ENCODE assay signal across 16 cellular contexts in genomic region chr3:42732196-42732828, GRCh38. TPM values are rescaled to one million over a fixed set of nuclear protein-coding genes. Genes with fewer than 3 reads are reported as not detected.
DNase-seq lines count a peak whose midpoint lies in the region; ATAC-seq and TF ChIP-seq lines count a peak whose summit lies in the region.
"Had no signal": no experiment of that assay in that cellular context is flagged by ENCODE, and none has a peak within 500 bp of the region (broad histone marks: within the 10 kb centered on the region; RNA-seq: fewer than 3 reads in every experiment).

No MANE protein-coding gene starts in this region.

- no peaks in the 10 kb centered on the region for H3K9me3 ChIP-seq in SJCRH30 (replicated peaks)
- no peaks in the 10 kb centered on the region for H3K9me3 ChIP-seq in mesodermal cell (ENCODE audit: control insufficient read depth, low read length)
- H3K9me3 ChIP-seq: BLaER1 had no signal

- no peaks in the 10 kb centered on the region for H3K36me3 ChIP-seq in SJCRH30
- H3K36me3 ChIP-seq in mesodermal cell (ENCODE audit: control insufficient read depth, insufficient read depth, low read length): no peaks in the 10 kb centered on the region
- H3K36me3 ChIP-seq: BLaER1 had no signal

- WGBS in mesodermal cell (ENCODE audit: insufficient coverage in 2 of 2), 2 experiments: 56 to 57% methylated on average over 3 to 4 of the region's 4 CpGs

- H3K27me3 ChIP-seq in SJCRH30 (no peaks in the 10 kb centered on the region), dorsolateral prefrontal cortex (no peaks in the 10 kb centered on the region)
- H3K27me3 ChIP-seq: BLaER1 had no signal

- TF ChIP-seq CTCF in dorsolateral prefrontal cortex (IDR thresholded peaks at IDR 0.05 in 54 of 56, conservative IDR thresholded peaks at IDR 0.05 in 2 of 56; ENCODE audit: low read depth in 1 of 56, partially characterized antibody in 56 of 56): peak in 2 of 56 donors; percentile 5 to 11

- H3K4me3 ChIP-seq in SJCRH30 (no peak overlapping the region), dorsolateral prefrontal cortex (peak overlapping the region in 15 of 59 donors; percentile 0 to 47 (median 31)), mesodermal cell (ENCODE audit: extremely low read depth, insufficient read depth, low read length, poor library complexity, severe bottlenecking) (no peak overlapping the region)
- H3K4me3 ChIP-seq: BLaER1 had no signal

- ATAC-seq in GM19324 (IDR thresholded peaks at IDR 0.05; ENCODE audit: low FRiP score, unreplicated experiment): no peak
- ATAC-seq: activated naive CD4-positive, alpha-beta T cell treated with anti-CD3 and anti-CD28 coated beads, Interleukin-2, amount 50 U/mL, for 72 hours; effector memory CD8-positive, alpha-beta T cell had no signal

- intact Hi-C loops in dorsolateral prefrontal cortex (cut with DNase I): no loop called here

- H3K4me1 ChIP-seq in SJCRH30: no peaks in the 10 kb centered on the region; the same call in 1 of the 2 replicates
- H3K4me1 ChIP-seq in mesodermal cell (ENCODE audit: control insufficient read depth, insufficient read depth, low read length, poor library complexity, severe bottlenecking): peaks cover 6% of the 10 kb centered on the region
- H3K4me1 ChIP-seq: BLaER1 had no signal

- H3K27ac ChIP-seq in SJCRH30 (peak overlapping the region; percentile 33), dorsolateral prefrontal cortex (peak overlapping the region; percentile 52 to 100 (median 100)), mesodermal cell (ENCODE audit: low read depth, low read length, severe bottlenecking) (peak overlapping the region; percentile 62)
- H3K27ac ChIP-seq: BLaER1 had no signal

- DNase-seq in SJCRH30 (peak; percentile 37 to 65), dorsolateral prefrontal cortex (peak; percentile 25 to 94 (median 90)), superior temporal gyrus (ENCODE audit: extremely low spot score) (peak; percentile 98), AG20443 (ENCODE audit: low spot score) (no peak)
- no peak for DNase-seq in stimulated activated CD4-positive, alpha-beta T cell treated with anti-CD3 and anti-CD28 coated beads, Interleukin-1b, Interleukin-23, amount 100 ng/mL, for 48 hours
- DNase-seq: activated CD4-positive, alpha-beta T cell treated with anti-CD3 and anti-CD28 coated beads for 4 hours; activated T-cell treated with anti-CD3 and anti-CD28 coated beads for 4 hours; effector memory CD8-positive, alpha-beta T cell; Kasumi-1; NCI-H1436 treated with DMSO at 0.1 percent for 48 hours; stimulated activated CD4-positive, alpha-beta T cell treated with anti-CD3 and anti-CD28 coated beads, Interleukin-15, amount 100 ng/mL, for 24 hours had no signal

RNA-seq across cellular contexts. Expression of gene HHATL, which starts 29.7 kb away (rescaled TPM):
- not detected in 2 replicates for total RNA-seq in SJCRH30 (2014; rRNA removed; shearing (Covaris generic))
- total RNA-seq in dorsolateral prefrontal cortex: 100 to 1,000 TPM in 90 of 120 experiments, 10 to 100 TPM in 30; 39.4 to 400 (median 145) TPM
- not detected for polyA plus RNA-seq in mesodermal cell (2013, experiment 1 of 2)
- not detected for polyA plus RNA-seq in mesodermal cell (2013, experiment 2 of 2)
- total RNA-seq: activated naive CD4-positive, alpha-beta T cell treated with anti-CD3 and anti-CD28 coated beads, Interleukin-2, amount 50 U/mL, for 72 hours had no signal

RNA-seq across cellular contexts. Expression of gene CCDC13, which starts 40.7 kb away (rescaled TPM):
- 0.33 and 0.34 TPM in 2 replicates for total RNA-seq in SJCRH30 (2014; rRNA removed; shearing (Covaris generic))
- total RNA-seq in dorsolateral prefrontal cortex: 10 to 100 TPM in 9 of 120 experiments, 1 to 10 TPM in 110, under 1 TPM in 1; 0.52 to 15.0 (median 6.0) TPM
- 1.5 TPM for polyA plus RNA-seq in mesodermal cell (2013, experiment 1 of 2)
- 0.81 TPM for polyA plus RNA-seq in mesodermal cell (2013, experiment 2 of 2)

RNA-seq across cellular contexts. Expression of gene KLHL40, which starts 47.0 kb away (rescaled TPM):
- total RNA-seq in SJCRH30 (2014; rRNA removed; shearing (Covaris generic)): 0.59 and 0.71 TPM in 2 replicates
- total RNA-seq in dorsolateral prefrontal cortex: under 1 TPM in 16 of 120 experiments, not detected in 104; 0.16 to 0.51 (median 0.24) TPM
- not detected for polyA plus RNA-seq in mesodermal cell (2013, experiment 1 of 2)
- not detected for polyA plus RNA-seq in mesodermal cell (2013, experiment 2 of 2)
- total RNA-seq: activated naive CD4-positive, alpha-beta T cell treated with anti-CD3 and anti-CD28 coated beads, Interleukin-2, amount 50 U/mL, for 72 hours; posterior vena cava had no signal

Comparison
In these comparisons a context has a peak if more than half of its experiments do, and no peak if none do; other contexts are left out.
1. DNase-seq: peak in SJCRH30 (2 of 2), dorsolateral prefrontal cortex (10 of 10) and superior temporal gyrus (single experiment); none in AG20443 (single experiment) and stimulated activated CD4-positive, alpha-beta T cell treated with anti-CD3 and anti-CD28 coated beads, Interleukin-1b, Interleukin-23, amount 100 ng/mL, for 48 hours (single experiment).
2. H3K27ac ChIP-seq: peak in every context shown above with its lines; median percentile 100 in dorsolateral prefrontal cortex; 62 in mesodermal cell; 33 in SJCRH30.
3. RNA of gene HHATL, which starts 29.7 kb away (total RNA-seq): 39.4 to 400 TPM in dorsolateral prefrontal cortex; not detected in SJCRH30; every median in the first group is over 10 times any median in the second.